In genomic region chr7:30971440-30971839, GRCh38 we compare ENCODE assay signal across 24 cellular contexts. TPM values are rescaled to one million over a fixed set of nuclear protein-coding genes. Genes with fewer than 3 reads are reported as not detected.
DNase-seq lines count a peak whose midpoint lies in the region; ATAC-seq, FAIRE-seq and TF ChIP-seq lines count a peak whose summit lies in the region.
"Had no signal": no experiment of that assay in that cellular context is flagged by ENCODE, and none has a peak within 500 bp of the region (broad histone marks: within the 10 kb centered on the region; RNA-seq: fewer than 3 reads in every experiment).

No MANE protein-coding gene starts in this region.

- H3K4me1 ChIP-seq in BLaER1 treated with 17β-estradiol and CSF1 and Interleukin-3, amounts not matched to agents 10 nM and 100 nM, result peaks cover 0 to 55% (median 51%) of the 10 kb centered on the region in 10 experiments; a peak in 16 of 20 replicates
- H3K4me1 ChIP-seq in K562 (replicated peaks in 1 of 2; ENCODE audit: control insufficient read depth in 2 of 2, insufficient read depth in 2 of 2, low read length in 2 of 2) (peaks cover 3 to 19% of the 10 kb centered on the region in 2 experiments; a peak in 4 of 5 replicates), lung (ENCODE audit: control insufficient read depth in 2 of 2, insufficient read depth in 2 of 2, low read length in 2 of 2) (peaks cover 0 to 24% of the 10 kb centered on the region in 2 donors), kidney (ENCODE audit: control insufficient read depth in 1 of 2, insufficient read depth in 1 of 2, low read depth in 1 of 2, low read length in 2 of 2) (no peaks in the 10 kb centered on the region)
- H3K4me1 ChIP-seq: Caco-2 had no signal

- H3K4me2 ChIP-seq in BLaER1 treated with 17β-estradiol and CSF1 and Interleukin-3, amounts not matched to agents 10 nM and 100 nM, result peak overlapping the region in 8 of 11 experiments; percentile 55 to 73 (median 70); a peak in 13 of 22 replicates
- peak overlapping the region; percentile 42; the same call in 1 of the 2 replicates for H3K4me2 ChIP-seq in K562 (ENCODE audit: insufficient read depth, low read length)

- H3K9ac ChIP-seq in BLaER1 treated with 17β-estradiol and CSF1 and Interleukin-3, amounts not matched to agents 10 nM and 100 nM, result no peak overlapping the region
- H3K9ac ChIP-seq in K562 (ENCODE audit: insufficient read depth in 1 of 2, low read depth in 2 of 2, low read length in 2 of 2) (no peak overlapping the region), kidney (ENCODE audit: low read length in 2 of 2) (no peak overlapping the region)

- TF ChIP-seq RAD21 in K562 (CRISPR knock-in tag; conservative IDR thresholded peaks at IDR 0.05 in 1 of 2, IDR thresholded peaks at IDR 0.05 in 1 of 2), result no peak

- ATAC-seq in activated CD8-positive, alpha-beta memory T cell treated with anti-CD3 and anti-CD28 coated beads, Interleukin-2, amount 10 ng/mL, durations not matched to agents 7 days and 5 days, result no peak
- no peak for ATAC-seq in K562
- no peak for ATAC-seq in lung (ENCODE audit: insufficient read depth, low FRiP score)
- ATAC-seq: CD8-positive, alpha-beta T cell had no signal

- POLR2A ChIA-PET in K562 (lab: Yijun Ruan, JAX), result interaction anchor here (0.6 to 1.7 kb wide), 3 partner anchors 23 to 151 kb away, joined by 3 to 4 read pairs (median 3); no protein-coding TSS in a partner anchor

- H3K27me3 Mint-ChIP-seq in activated CD8-positive, alpha-beta memory T cell treated with anti-CD3 and anti-CD28 coated beads, Interleukin-2, amount 10 ng/mL, durations not matched to agents 7 days and 5 days, result peaks cover 22% of the 10 kb centered on the region

- TF ChIP-seq CTCF in K562 (IDR thresholded peaks at IDR 0.05 in 2 of 3, conservative IDR thresholded peaks at IDR 0.05 in 1 of 3; ENCODE audit: insufficient read depth in 2 of 3, low read depth in 1 of 3, low read length in 3 of 3), result no peak
- TF ChIP-seq CTCF in lung (IDR thresholded peaks at IDR 0.05; ENCODE audit: control extremely low read depth, extremely low read depth), result no peak
- TF ChIP-seq CTCF in kidney (IDR thresholded peaks at IDR 0.05; ENCODE audit: borderline replicate concordance, extremely low read depth, insufficient read depth), result no peak

- in situ Hi-C loops in K562 (cut with MboI), result loop anchor here (5.0 kb wide), 1 partner anchor 79 kb away; no protein-coding TSS in a partner anchor

- no peaks in the 10 kb centered on the region for H3K9me1 ChIP-seq in K562 (ENCODE audit: control insufficient read depth, insufficient read depth, low read length)

- CTCF ChIA-PET in activated CD8-positive, alpha-beta memory T cell treated with anti-CD3 and anti-CD28 coated beads, Interleukin-2, amount 10 ng/mL, durations not matched to agents 7 days and 5 days (lab: Charles Lee), result interaction anchor here (0.9 to 3.0 kb wide), 3 partner anchors 12 to 151 kb away, joined by 3 to 13 read pairs (median 4); no protein-coding TSS in a partner anchor
- CTCF ChIA-PET in K562 (lab: Yijun Ruan, JAX; ENCODE audit: low intra/inter-chr PET ratio), result interaction anchor here (0.6 kb wide), 1 partner anchor 186 kb away, joined by 3 read pairs; no protein-coding TSS in a partner anchor

- TF ChIP-seq POLR2A in K562 (conservative IDR thresholded peaks at IDR 0.05), result no peak

- H2AFZ ChIP-seq in K562 (ENCODE audit: low read depth, low read length), result 0 out of 2 replicates have a peak overlapping the region, but pooled peaks have one; percentile 7

- intact Hi-C loops in K562 (cut with micrococcal nuclease), result loop anchor here (10.0 kb wide), 1 partner anchor 77 kb away; no protein-coding TSS in a partner anchor
- intact Hi-C loops in kidney (cut with DNase I), result loop anchor here (10.0 kb wide), 1 partner anchor 177 kb away; no protein-coding TSS in a partner anchor

- H4K20me1 ChIP-seq in BLaER1 treated with 17β-estradiol and CSF1 and Interleukin-3, amounts not matched to agents 10 nM and 100 nM, result no peaks in the 10 kb centered on the region; a peak in 1 of 22 replicates
- H4K20me1 ChIP-seq in K562 (replicated peaks; ENCODE audit: control insufficient read depth, insufficient read depth, low read length), result no peaks in the 10 kb centered on the region

- H3K27ac ChIP-seq in BLaER1 treated with 17β-estradiol and CSF1 and Interleukin-3, amounts not matched to agents 10 nM and 100 nM, result no peak overlapping the region
- H3K27ac ChIP-seq in K562 (ENCODE audit: extremely low read depth, low read depth, low read length), result no peak overlapping the region
- H3K27ac ChIP-seq in lung (ENCODE audit: low read depth in 1 of 2, low read length in 1 of 2), result no peak overlapping the region
- H3K27ac ChIP-seq in kidney (ENCODE audit: low read depth in 2 of 2, low read length in 2 of 2), result no peak overlapping the region
- H3K27ac ChIP-seq: HL-60, SK-N-MC had no signal

- peaks cover 7% of the 10 kb centered on the region for H3K4me1 Mint-ChIP-seq in activated CD8-positive, alpha-beta memory T cell treated with anti-CD3 and anti-CD28 coated beads, Interleukin-2, amount 10 ng/mL, durations not matched to agents 7 days and 5 days

- H3K36me3 ChIP-seq in BLaER1 treated with 17β-estradiol and CSF1 and Interleukin-3, amounts not matched to agents 10 nM and 100 nM, result no peaks in the 10 kb centered on the region
- H3K36me3 ChIP-seq in K562 (ENCODE audit: control insufficient read depth, insufficient read depth, low read length), result no peaks in the 10 kb centered on the region
- H3K36me3 ChIP-seq in lung (ENCODE audit: control insufficient read depth in 2 of 2, insufficient read depth in 2 of 2, low read length in 2 of 2), result no peaks in the 10 kb centered on the region
- no peaks in the 10 kb centered on the region for H3K36me3 ChIP-seq in kidney (ENCODE audit: control insufficient read depth in 1 of 2, insufficient read depth in 2 of 2, low read length in 2 of 2)

- 3% methylated on average over 3 of the region's 3 CpGs for WGBS in K562 (ENCODE audit: insufficient coverage, low coverage, missing lambda C conversion rate)
- 64% methylated on average over 3 of the region's 3 CpGs for WGBS in lung, 2 donors

- BruUV-seq in K562 (replicated peaks; lab: Mats Ljungman, UMichigan), result no TSS peak

- no peaks in the 10 kb centered on the region for H3K9me3 Mint-ChIP-seq in activated CD8-positive, alpha-beta memory T cell treated with anti-CD3 and anti-CD28 coated beads, Interleukin-2, amount 10 ng/mL, durations not matched to agents 7 days and 5 days (ENCODE audit: low read depth)
- H3K9me3 Mint-ChIP-seq: CD8-positive, alpha-beta T cell had no signal

- FAIRE-seq in K562 (lab: Jason Lieb, UNC), result no peak
- no peak for FAIRE-seq in kidney (lab: Jason Lieb, UNC)
- FAIRE-seq: G401.6, GM12891, GM19239, RCC 7860 had no signal

- no peak for TF ChIP-seq EP300 in K562 (IDR thresholded peaks at IDR 0.05; ENCODE audit: low read length)

- DNase-seq in activated CD8-positive, alpha-beta memory T cell treated with anti-CD3 and anti-CD28 coated beads, Interleukin-2, amount 10 ng/mL, durations not matched to agents 7 days and 5 days, result peak; percentile 30
- no peak for DNase-seq in activated CD8-positive, alpha-beta memory T cell treated with anti-CD3 and anti-CD28 coated beads for 24 hours
- no peak for DNase-seq in K562 (ENCODE audit: extremely low read depth in 1 of 4, low spot score in 3 of 4)
- DNase-seq in lung (ENCODE audit: low spot score), result peak; percentile 11
- DNase-seq in NCI-H748 treated with DMSO at 0.1 percent for 48 hours (lab: John Stamatoyannopoulos, UW), result no peak
- no peak for DNase-seq in kidney
- no peak for DNase-seq in GM19238 (ENCODE audit: insufficient read length, low spot score)
- DNase-seq: C1 segment of cervical spinal cord, Karpas-422, NCI-H1436, NCI-H2081 treated with DMSO at 0.1 percent for 48 hours, NCI-H510A treated with DMSO at 0.1 percent for 48 hours, SIG-M5 had no signal

- H3K79me2 ChIP-seq in K562 (ENCODE audit: control insufficient read depth, insufficient read depth, low read length), result no peaks in the 10 kb centered on the region

- H3K4me3 Mint-ChIP-seq in activated CD8-positive, alpha-beta memory T cell treated with anti-CD3 and anti-CD28 coated beads, Interleukin-2, amount 10 ng/mL, durations not matched to agents 7 days and 5 days, result no peak overlapping the region
- H3K4me3 Mint-ChIP-seq: CD8-positive, alpha-beta T cell had no signal

- no peaks in the 10 kb centered on the region for H3K36me3 Mint-ChIP-seq in activated CD8-positive, alpha-beta memory T cell treated with anti-CD3 and anti-CD28 coated beads, Interleukin-2, amount 10 ng/mL, durations not matched to agents 7 days and 5 days
- H3K36me3 Mint-ChIP-seq: CD8-positive, alpha-beta T cell had no signal

- no peak overlapping the region for H3K4me3 ChIP-seq in BLaER1 treated with 17β-estradiol and CSF1 and Interleukin-3, amounts not matched to agents 10 nM and 100 nM
- no peak overlapping the region for H3K4me3 ChIP-seq in K562
- H3K4me3 ChIP-seq in lung, result no peak overlapping the region
- no peak overlapping the region for H3K4me3 ChIP-seq in kidney (ENCODE audit: low read length in 2 of 2)
- H3K4me3 ChIP-seq: SK-N-MC had no signal

- no peaks in the 10 kb centered on the region for H3K27me3 ChIP-seq in BLaER1 treated with 17β-estradiol and CSF1 and Interleukin-3, amounts not matched to agents 10 nM and 100 nM
- H3K27me3 ChIP-seq in K562 (ENCODE audit: control insufficient read depth in 2 of 2, insufficient read depth in 2 of 2, low read length in 2 of 2) (peaks cover 5 to 37% of the 10 kb centered on the region in 2 experiments; a peak in 3 of 5 replicates), lung (ENCODE audit: control insufficient read depth, insufficient read depth) (no peaks in the 10 kb centered on the region)

- H3K27ac Mint-ChIP-seq in activated CD8-positive, alpha-beta memory T cell treated with anti-CD3 and anti-CD28 coated beads, Interleukin-2, amount 10 ng/mL, durations not matched to agents 7 days and 5 days, result no peak overlapping the region
- H3K27ac Mint-ChIP-seq: CD8-positive, alpha-beta T cell had no signal

- no peaks in the 10 kb centered on the region for H3K9me3 ChIP-seq in BLaER1 treated with 17β-estradiol and CSF1 and Interleukin-3, amounts not matched to agents 10 nM and 100 nM (replicated peaks in 1 of 11)
- H3K9me3 ChIP-seq in K562 (replicated peaks; ENCODE audit: control insufficient read depth, insufficient read depth, low read depth, low read length) (no peaks in the 10 kb centered on the region), lung (ENCODE audit: control insufficient read depth in 2 of 2, insufficient read depth in 1 of 2, low read length in 1 of 2) (no peaks in the 10 kb centered on the region), kidney (ENCODE audit: control insufficient read depth in 1 of 2, low read length in 2 of 2) (no peaks in the 10 kb centered on the region)
- H3K9me3 ChIP-seq: Caco-2 had no signal

RNA-seq across cellular contexts. Expression of gene GHRHR, which starts 7.7 kb away (rescaled TPM):
- not detected for total RNA-seq in activated CD8-positive, alpha-beta memory T cell treated with anti-CD3 and anti-CD28 coated beads, Interleukin-2, amount 10 ng/mL, durations not matched to agents 7 days and 5 days
- total RNA-seq in K562 (2011; cell fraction: chromatin; rRNA removed; ENCODE audit: low replicate concordance), result not detected in 2 replicates
- total RNA-seq in K562 (2011; cell fraction: nucleolus; rRNA removed), result not detected in 2 replicates
- total RNA-seq in K562 (2011; cell fraction: nucleoplasm; rRNA removed), result not detected in 2 replicates
- total RNA-seq in K562 (2014; rRNA removed) (0.61 TPM in 1 of 2 replicates, not detected in the other), K562 (2014; rRNA removed; fragmentation: Illumina TruSeq; extraction: Trizol) (not detected in 2 replicates), K562 (2015; rRNA removed; fragmentation: Illumina TruSeq; extraction: Trizol) (not detected in 2 replicates), K562 (2021) (not detected in 2 replicates), lung (under 1 TPM in 1 of 2 donors, not detected in 1; 0.77 TPM), kidney (not detected)
- polyA plus RNA-seq in K562 (2011; rRNA removed) (not detected in 2 replicates), K562 (2014; fragmentation: Illumina TruSeq; extraction: Trizol) (not detected in 2 replicates), K562 (2014; fragmentation: Nextera tagmentation; extraction: Ambion mirVana) (not detected), K562 (2014; rRNA removed) (not detected in 2 replicates), lung (under 1 TPM; 0.38 to 0.77 TPM), kidney (ENCODE audit: insufficient read depth, low read depth, low replicate concordance) (0.75 TPM)
- polyA plus RNA-seq in K562 (2011; cell fraction: cytosol; rRNA removed), result not detected in 2 replicates
- 0.25 TPM in 1 of 2 replicates, not detected in the other for polyA plus RNA-seq in K562 (2011; cell fraction: nucleus; rRNA removed)
- polyA plus RNA-seq in K562 (2012), result not detected in 2 replicates
- not detected in 2 replicates for polyA minus RNA-seq in K562 (2011; rRNA and poly(A)+ RNA removed)
- polyA minus RNA-seq in K562 (2011; cell fraction: cytosol; rRNA and poly(A)+ RNA removed), result not detected in 2 replicates
- not detected in 2 replicates for polyA minus RNA-seq in K562 (2011; cell fraction: nucleus; rRNA and poly(A)+ RNA removed)
- total RNA-seq: A172; Caco-2; CD8-positive, alpha-beta T cell; H4 had no signal

RNA-seq across cellular contexts. Expression of gene AQP1, which starts 59.8 kb away (rescaled TPM):
- total RNA-seq in activated CD8-positive, alpha-beta memory T cell treated with anti-CD3 and anti-CD28 coated beads, Interleukin-2, amount 10 ng/mL, durations not matched to agents 7 days and 5 days, result under 1 TPM in 1 of 2 experiments, not detected in 1; 0.15 TPM
- total RNA-seq in K562 (2011; cell fraction: chromatin; rRNA removed; ENCODE audit: low replicate concordance), result 3.5 and 8.8 TPM in 2 replicates
- total RNA-seq in K562 (2011; cell fraction: nucleolus; rRNA removed), result 9.5 and 9.6 TPM in 2 replicates
- 8.4 and 15.0 TPM in 2 replicates for total RNA-seq in K562 (2011; cell fraction: nucleoplasm; rRNA removed)
- total RNA-seq in K562 (2014; rRNA removed) (3.1 and 9.0 TPM in 2 replicates), K562 (2014; rRNA removed; fragmentation: Illumina TruSeq; extraction: Trizol) (2.8 and 4.1 TPM in 2 replicates), K562 (2015; rRNA removed; fragmentation: Illumina TruSeq; extraction: Trizol) (3.6 and 4.2 TPM in 2 replicates), K562 (2021) (6.7 and 6.9 TPM in 2 replicates), lung (100 to 1,000 TPM; 328 to 655 TPM), kidney (291 TPM)
- polyA plus RNA-seq in K562 (2011; rRNA removed) (8.7 and 12.6 TPM in 2 replicates), K562 (2014; fragmentation: Illumina TruSeq; extraction: Trizol) (7.8 and 8.6 TPM in 2 replicates), K562 (2014; fragmentation: Nextera tagmentation; extraction: Ambion mirVana) (under 1 TPM; 0.18 to 0.45 TPM), K562 (2014; rRNA removed) (5.4 and 6.7 TPM in 2 replicates), lung (100 to 1,000 TPM; 267 to 527 TPM), kidney (ENCODE audit: insufficient read depth, low read depth, low replicate concordance) (617 TPM)
- 8.5 and 20.6 TPM in 2 replicates for polyA plus RNA-seq in K562 (2011; cell fraction: cytosol; rRNA removed)
- 12.3 and 20.4 TPM in 2 replicates for polyA plus RNA-seq in K562 (2011; cell fraction: nucleus; rRNA removed)
- 3.2 and 4.3 TPM in 2 replicates for polyA plus RNA-seq in K562 (2012)
- polyA minus RNA-seq in K562 (2011; rRNA and poly(A)+ RNA removed), result 6.1 and 10.7 TPM in 2 replicates
- 3.5 and 6.3 TPM in 2 replicates for polyA minus RNA-seq in K562 (2011; cell fraction: cytosol; rRNA and poly(A)+ RNA removed)
- polyA minus RNA-seq in K562 (2011; cell fraction: nucleus; rRNA and poly(A)+ RNA removed), result 2.7 and 2.8 TPM in 2 replicates

Comparison
In these comparisons a context has a peak if more than half of its experiments do, and no peak if none do; other contexts are left out.
1. DNase-seq: peak in activated CD8-positive, alpha-beta memory T cell treated with anti-CD3 and anti-CD28 coated beads, Interleukin-2, amount 10 ng/mL, durations not matched to agents 7 days and 5 days (single experiment) and lung (single experiment); none in activated CD8-positive, alpha-beta memory T cell treated with anti-CD3 and anti-CD28 coated beads for 24 hours (single experiment), K562 (0 of 4), NCI-H748 treated with DMSO at 0.1 percent for 48 hours (single experiment), kidney (single experiment) and GM19238 (single experiment).
2. RNA of gene AQP1, which starts 59.8 kb away (total RNA-seq): 328 to 655 TPM in lung and 291 TPM in kidney (single experiment); 2.8 to 15.0 TPM in K562 and 0.15 TPM in activated CD8-positive, alpha-beta memory T cell treated with anti-CD3 and anti-CD28 coated beads, Interleukin-2, amount 10 ng/mL, durations not matched to agents 7 days and 5 days; every median in the first group is over 10 times any median in the second.